In genomic region chr16:30394603-30395154, GRCh38 we compare ENCODE assay signal across 8 cellular contexts. TPM values are rescaled to one million over a fixed set of nuclear protein-coding genes. Genes with fewer than 3 reads are reported as not detected.
DNase-seq lines count a peak whose midpoint lies in the region; ATAC-seq and FAIRE-seq lines count a peak whose summit lies in the region.

No MANE protein-coding gene starts in this region.

- no CpG with 5 or more reads among the region's 31 CpGs for WGBS in iPS DF 6.9 (ENCODE audit: insufficient coverage, insufficient read length)
- WGBS in small intestine, 3 donors = 9 to 17% (median 10%) methylated on average over 30 to 31 of the region's 31 CpGs

- H3K36me3 Mint-ChIP-seq in activated T-cell treated with anti-CD3 and anti-CD28 coated beads, Interleukin-2, amount 50 U/mL, for 72 hours (ENCODE audit: insufficient read depth in 2 of 2) = peaks cover 2 to 3% of the 10 kb centered on the region in 2 donors
- peaks cover 10% of the 10 kb centered on the region for H3K36me3 Mint-ChIP-seq in activated naive CD8-positive, alpha-beta T cell treated with anti-CD3 and anti-CD28 coated beads for 36 hours

- no peaks in the 10 kb centered on the region for H3K9me3 Mint-ChIP-seq in activated T-cell treated with anti-CD3 and anti-CD28 coated beads, Interleukin-2, amount 50 U/mL, for 72 hours
- H3K9me3 Mint-ChIP-seq in activated naive CD8-positive, alpha-beta T cell treated with anti-CD3 and anti-CD28 coated beads for 36 hours = no peaks in the 10 kb centered on the region

- peak overlapping the region; percentile 89 to 91 for H3K4me3 Mint-ChIP-seq in activated T-cell treated with anti-CD3 and anti-CD28 coated beads, Interleukin-2, amount 50 U/mL, for 72 hours
- peak overlapping the region; percentile 94 for H3K4me3 Mint-ChIP-seq in activated naive CD8-positive, alpha-beta T cell treated with anti-CD3 and anti-CD28 coated beads for 36 hours

- H3K4me3 ChIP-seq in iPS DF 6.9 (ENCODE audit: low read length) (peak overlapping the region; percentile 99; the same call in 1 of the 2 replicates), small intestine (ENCODE audit: low read depth in 1 of 2, low read length in 2 of 2) (peak overlapping the region; percentile 73 to 81)

- H3K27me3 ChIP-seq in iPS DF 6.9 (ENCODE audit: control insufficient read depth, insufficient read depth, low read length) (no peaks in the 10 kb centered on the region), small intestine (ENCODE audit: control insufficient read depth in 2 of 2, insufficient read depth in 2 of 2, low read length in 2 of 2) (no peaks in the 10 kb centered on the region)

- ATAC-seq in activated T-cell treated with anti-CD3 and anti-CD28 coated beads, Interleukin-2, amount 50 U/mL, for 72 hours (replicated peaks in 1 of 2) = peak in 1 of 2 donors; percentile 8

- H3K9me3 ChIP-seq in iPS DF 6.9 (ENCODE audit: control insufficient read depth, insufficient read depth, low read length) = no peaks in the 10 kb centered on the region
- no peaks in the 10 kb centered on the region for H3K9me3 ChIP-seq in small intestine (ENCODE audit: control insufficient read depth, low read depth)

- peaks cover 40% of the 10 kb centered on the region for H3K4me1 Mint-ChIP-seq in activated T-cell treated with anti-CD3 and anti-CD28 coated beads, Interleukin-2, amount 50 U/mL, for 72 hours (ENCODE audit: low read depth)
- peaks cover 33% of the 10 kb centered on the region for H3K4me1 Mint-ChIP-seq in activated naive CD8-positive, alpha-beta T cell treated with anti-CD3 and anti-CD28 coated beads for 36 hours

- H3K27me3 Mint-ChIP-seq in activated T-cell treated with anti-CD3 and anti-CD28 coated beads, Interleukin-2, amount 50 U/mL, for 72 hours (ENCODE audit: low read depth) = no peaks in the 10 kb centered on the region
- no peaks in the 10 kb centered on the region for H3K27me3 Mint-ChIP-seq in activated naive CD8-positive, alpha-beta T cell treated with anti-CD3 and anti-CD28 coated beads for 36 hours

- no peak for DNase-seq in activated T-cell treated with anti-CD3 and anti-CD28 coated beads, Interleukin-2, amount 50 U/mL, for 72 hours
- no peak for DNase-seq in activated T-cell treated with anti-CD3 and anti-CD28 coated beads, Interleukin-2, amount 50 U/mL, for 1 hour
- no peak for DNase-seq in activated naive CD8-positive, alpha-beta T cell treated with anti-CD3 and anti-CD28 coated beads for 36 hours
- DNase-seq in iPS DF 6.9 (ENCODE audit: low read depth, low spot score) (no peak), small intestine (peak; percentile 24), KG1 (lab: John Stamatoyannopoulos, UW) (no peak), OCI-M2 (lab: John Stamatoyannopoulos, UW; ENCODE audit: unreplicated experiment) (no peak)
- no peak for DNase-seq in stimulated activated CD4-positive, alpha-beta T cell treated with anti-CD3 and anti-CD28 coated beads, Interleukin-1b, Interleukin-23, amount 100 ng/mL, for 48 hours

- H3K27ac Mint-ChIP-seq in activated T-cell treated with anti-CD3 and anti-CD28 coated beads, Interleukin-2, amount 50 U/mL, for 72 hours = peak overlapping the region; percentile 77
- H3K27ac Mint-ChIP-seq in activated naive CD8-positive, alpha-beta T cell treated with anti-CD3 and anti-CD28 coated beads for 36 hours = peak overlapping the region; percentile 88

- H3K4me1 ChIP-seq in iPS DF 6.9 (ENCODE audit: control insufficient read depth, insufficient read depth, low read length) = no peaks in the 10 kb centered on the region
- H3K4me1 ChIP-seq in small intestine (ENCODE audit: control insufficient read depth in 2 of 2, insufficient read depth in 1 of 2, low read depth in 1 of 2, low read length in 1 of 2) = peaks cover 0 to under 1% of the 10 kb centered on the region in 2 donors

- H3K27ac ChIP-seq in iPS DF 6.9 (ENCODE audit: low read length) (no peak overlapping the region), small intestine (ENCODE audit: low read depth in 1 of 2, low read length in 1 of 2) (peak overlapping the region; percentile 48 to 81)

- H3K36me3 ChIP-seq in iPS DF 6.9 (ENCODE audit: control insufficient read depth, insufficient read depth, low read length) = peaks cover 17% of the 10 kb centered on the region
- no peaks in the 10 kb centered on the region for H3K36me3 ChIP-seq in small intestine (ENCODE audit: control insufficient read depth in 2 of 2, insufficient read depth in 2 of 2, low read length in 2 of 2)

- FAIRE-seq in small intestine (lab: Jason Lieb, UNC) = no peak

RNA-seq across cellular contexts. Expression of gene ZNF48, which starts 0.5 kb away (rescaled TPM):
- total RNA-seq in activated T-cell treated with anti-CD3 and anti-CD28 coated beads, Interleukin-2, amount 50 U/mL, for 72 hours = 10 to 100 TPM; 10.5 to 13.1 TPM
- 10 to 100 TPM in 1 of 2 experiments, 1 to 10 TPM in 1; 9.5 to 10.2 TPM for total RNA-seq in activated naive CD8-positive, alpha-beta T cell treated with anti-CD3 and anti-CD28 coated beads for 36 hours
- polyA plus RNA-seq in small intestine = 1 to 10 TPM; 1.6 to 7.0 (median 1.8) TPM

RNA-seq across cellular contexts. Expression of gene SEPTIN1, which starts 12.3 kb away (rescaled TPM):
- 100 to 1,000 TPM; 223 to 233 TPM for total RNA-seq in activated T-cell treated with anti-CD3 and anti-CD28 coated beads, Interleukin-2, amount 50 U/mL, for 72 hours
- 100 to 1,000 TPM; 162 to 163 TPM for total RNA-seq in activated naive CD8-positive, alpha-beta T cell treated with anti-CD3 and anti-CD28 coated beads for 36 hours
- 10 to 100 TPM in 1 of 3 donors, 1 to 10 TPM in 2; 5.6 to 21.1 (median 7.2) TPM for polyA plus RNA-seq in small intestine

RNA-seq across cellular contexts. Expression of gene ZNF771, which starts 12.7 kb away (rescaled TPM):
- total RNA-seq in activated T-cell treated with anti-CD3 and anti-CD28 coated beads, Interleukin-2, amount 50 U/mL, for 72 hours = 1 to 10 TPM; 5.8 to 6.3 TPM
- 1 to 10 TPM; 4.2 to 5.2 TPM for total RNA-seq in activated naive CD8-positive, alpha-beta T cell treated with anti-CD3 and anti-CD28 coated beads for 36 hours
- polyA plus RNA-seq in small intestine = 1 to 10 TPM; 2.5 to 5.3 (median 3.2) TPM

RNA-seq across cellular contexts. Expression of gene MYL11, which starts 20.1 kb away (rescaled TPM):
- 1 to 10 TPM in 1 of 2 donors, not detected in 1; 2.0 TPM for total RNA-seq in activated T-cell treated with anti-CD3 and anti-CD28 coated beads, Interleukin-2, amount 50 U/mL, for 72 hours
- total RNA-seq in activated naive CD8-positive, alpha-beta T cell treated with anti-CD3 and anti-CD28 coated beads for 36 hours = 1 to 10 TPM; 1.2 to 1.5 TPM
- polyA plus RNA-seq in small intestine = 1 to 10 TPM in 1 of 3 donors, under 1 TPM in 1, not detected in 1; 0.82 to 1.9 TPM

RNA-seq across cellular contexts. Expression of gene TBC1D10B, which starts 24.4 kb away (rescaled TPM):
- 10 to 100 TPM; 48.0 to 50.7 TPM for total RNA-seq in activated T-cell treated with anti-CD3 and anti-CD28 coated beads, Interleukin-2, amount 50 U/mL, for 72 hours
- total RNA-seq in activated naive CD8-positive, alpha-beta T cell treated with anti-CD3 and anti-CD28 coated beads for 36 hours = 10 to 100 TPM; 43.2 to 45.7 TPM
- polyA plus RNA-seq in small intestine = 10 to 100 TPM; 30.8 to 46.1 (median 43.0) TPM
